20 cellular contexts compared by ENCODE assay signal in the genomic region with DNA sequence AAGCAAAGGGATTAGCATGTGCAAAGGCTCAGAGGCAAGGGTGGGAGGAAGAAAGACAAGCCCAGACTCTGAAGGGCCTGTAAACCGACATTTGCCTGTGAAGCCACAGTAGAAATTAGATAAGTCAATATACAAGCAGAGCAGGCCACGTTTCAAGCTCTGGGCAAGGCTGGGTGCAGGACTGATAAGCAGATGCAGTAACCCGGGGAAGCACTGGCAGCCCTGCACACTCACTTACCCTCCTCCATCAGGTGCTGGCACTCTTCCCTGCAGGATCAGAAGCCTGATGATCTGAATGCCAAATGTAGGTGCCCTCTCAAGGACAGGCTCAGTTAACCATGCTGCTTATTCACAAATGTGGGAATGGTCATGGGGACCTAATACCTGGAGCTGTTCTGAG. TPM values are rescaled to one million over a fixed set of nuclear protein-coding genes. Genes with fewer than 3 reads are reported as not detected.
DNase-seq lines count a peak whose midpoint lies in the region; ATAC-seq and TF ChIP-seq lines count a peak whose summit lies in the region.
"Had no signal": no experiment of that assay in that cellular context is flagged by ENCODE, and none has a peak within 500 bp of the region (broad histone marks: within the 10 kb centered on the region; RNA-seq: fewer than 3 reads in every experiment).

No MANE protein-coding gene starts in this region.

- 48% methylated on average over 3 of the region's 3 CpGs for WGBS in right cardiac atrium

- H3K27me3 ChIP-seq in right cardiac atrium (ENCODE audit: control insufficient read depth, insufficient read depth), result no peaks in the 10 kb centered on the region
- H3K27me3 ChIP-seq in tibial artery, result no peaks in the 10 kb centered on the region

- H3K4me1 ChIP-seq in right cardiac atrium (ENCODE audit: control insufficient read depth, insufficient read depth, low read length) (no peaks in the 10 kb centered on the region), tibial artery (no peaks in the 10 kb centered on the region)

- peak; percentile 86 for ATAC-seq in Right ventricle myocardium superior (ENCODE audit: poor library complexity)
- ATAC-seq in right cardiac atrium, result peak; percentile 69 to 81
- no peak for ATAC-seq in GM19463 (IDR thresholded peaks at IDR 0.05; ENCODE audit: unreplicated experiment)
- no peak for ATAC-seq in GM21723 (IDR thresholded peaks at IDR 0.05; ENCODE audit: unreplicated experiment)
- ATAC-seq: GM12878, PC-3 had no signal

- H3K4me3 ChIP-seq in right cardiac atrium (ENCODE audit: low read length) (no peak overlapping the region), tibial artery (no peak overlapping the region)
- H3K4me3 ChIP-seq: GM12878 had no signal

- DNase-seq in NCI-H2196 (lab: John Stamatoyannopoulos, UW; ENCODE audit: unreplicated experiment) (peak; percentile 33), NCI-H2196 treated with DMSO at 0.1 percent for 48 hours (lab: John Stamatoyannopoulos, UW; ENCODE audit: unreplicated experiment) (no peak), NCI-H1694 treated with DMSO at 0.1 percent for 48 hours (lab: John Stamatoyannopoulos, UW) (peak; percentile 46), Right ventricle myocardium superior (peak; percentile 79), right cardiac atrium (peak in 2 of 3 donors; percentile 71 to 72), tibial artery (no peak)
- DNase-seq: 8988T, GF-D8, NCI-H1048, NCI-H1436, NCI-H2029 treated with DMSO at 0.1 percent for 48 hours, NCI-H2171, NCI-H510A, NCI-H774, PC-3, RPMI8226 had no signal

- intact Hi-C loops in Right ventricle myocardium superior (cut with DNase I), result no loop called here
- intact Hi-C loops in right cardiac atrium (cut with DNase I), result no loop called here
- intact Hi-C loops in tibial artery (cut with DNase I; ENCODE audit: low total_unique reads), result no loop called here

- peak overlapping the region; percentile 70 for H3K27ac ChIP-seq in right cardiac atrium (ENCODE audit: low read length)
- no peak overlapping the region for H3K27ac ChIP-seq in tibial artery
- H3K27ac ChIP-seq: KMS-11 had no signal

- H3K9me3 ChIP-seq in right cardiac atrium (ENCODE audit: control insufficient read depth, low read length), result no peaks in the 10 kb centered on the region
- no peaks in the 10 kb centered on the region for H3K9me3 ChIP-seq in tibial artery

- TF ChIP-seq CTCF in tibial artery (IDR thresholded peaks at IDR 0.05), result no peak

- H3K36me3 ChIP-seq in tibial artery, result no peaks in the 10 kb centered on the region

RNA-seq across cellular contexts. Expression of a gene that starts 46.3 kb away (rescaled TPM):
- total RNA-seq in Right ventricle myocardium superior (123 TPM), right cardiac atrium (100 to 1,000 TPM in 2 of 4 donors, 10 to 100 TPM in 2; 76.4 to 112 (median 95.4) TPM)
- polyA plus RNA-seq in right cardiac atrium, result 101 TPM

Comparison
In these comparisons a context has a peak if more than half of its experiments do, and no peak if none do; other contexts are left out.
1. DNase-seq: peak in NCI-H2196 (single experiment), NCI-H1694 treated with DMSO at 0.1 percent for 48 hours (single experiment), Right ventricle myocardium superior (single experiment) and right cardiac atrium (2 of 3); none in NCI-H2196 treated with DMSO at 0.1 percent for 48 hours (single experiment) and tibial artery (0 of 2).
2. ATAC-seq: peak in Right ventricle myocardium superior (single experiment) and right cardiac atrium (2 of 2); none in GM19463 (single experiment) and GM21723 (single experiment).